In genomic region chr17:73956595-73957465, GRCh38 we compare ENCODE assay signal across 8 cellular contexts.
DNase-seq lines count a peak whose midpoint lies in the region; ATAC-seq and TF ChIP-seq lines count a peak whose summit lies in the region.

No MANE protein-coding gene starts in this region.

- H4K20me1 ChIP-seq in fibroblast of lung (ENCODE audit: control insufficient read depth, extremely low read depth, insufficient read depth, low read length), result no peaks in the 10 kb centered on the region

- H3K4me3 Mint-ChIP-seq in osteocyte (ENCODE audit: unreplicated experiment), result no peak overlapping the region

- H3K36me3 Mint-ChIP-seq in osteocyte (ENCODE audit: unreplicated experiment), result no peaks in the 10 kb centered on the region

- no peak overlapping the region for H3K27ac ChIP-seq in fibroblast of lung (ENCODE audit: insufficient read depth, low read length)

- no peaks in the 10 kb centered on the region for H3K79me2 ChIP-seq in fibroblast of lung (ENCODE audit: control insufficient read depth, insufficient read depth, low read length)

- H3K9me3 ChIP-seq in fibroblast of lung (ENCODE audit: control insufficient read depth, insufficient read depth, low read depth, low read length), result no peaks in the 10 kb centered on the region

- no peak overlapping the region for H3K4me2 ChIP-seq in fibroblast of lung (ENCODE audit: extremely low read depth, insufficient read depth, low read length)

- no peaks in the 10 kb centered on the region for H3K27me3 ChIP-seq in fibroblast of lung (ENCODE audit: control insufficient read depth, insufficient read depth, low read length)

- no peak overlapping the region for H3K9ac ChIP-seq in fibroblast of lung (ENCODE audit: insufficient read depth, low read length)

- peaks cover 10% of the 10 kb centered on the region for H3K27me3 Mint-ChIP-seq in osteocyte (ENCODE audit: unreplicated experiment)

- TF ChIP-seq CTCF in fibroblast of lung (conservative IDR thresholded peaks at IDR 0.05 in 1 of 2, IDR thresholded peaks at IDR 0.05 in 1 of 2; ENCODE audit: low read depth in 1 of 2, low read length in 2 of 2) (peak; percentile 10 to 58), osteocyte (IDR thresholded peaks at IDR 0.05) (peak; percentile 32)

- no peak for ATAC-seq in HG03135 (IDR thresholded peaks at IDR 0.05; ENCODE audit: unreplicated experiment)
- no peak for ATAC-seq in GM18861 (IDR thresholded peaks at IDR 0.05; ENCODE audit: unreplicated experiment)

- no peak overlapping the region for H3K4me3 ChIP-seq in fibroblast of lung (replicated peaks in 1 of 4; ENCODE audit: control extremely low read depth in 1 of 4, insufficient read depth in 1 of 4, low read depth in 3 of 4, low read length in 4 of 4)

- no peak overlapping the region for H2AFZ ChIP-seq in fibroblast of lung (ENCODE audit: low read length)

- H3K36me3 ChIP-seq in fibroblast of lung (ENCODE audit: control insufficient read depth, insufficient read depth, low read length), result no peaks in the 10 kb centered on the region

- peaks cover 3% of the 10 kb centered on the region for H3K4me1 Mint-ChIP-seq in osteocyte (ENCODE audit: unreplicated experiment)

- no peak overlapping the region for H3K27ac Mint-ChIP-seq in osteocyte (ENCODE audit: unreplicated experiment)

- DNase-seq in NOMO-1 treated with dmso at 0.1 percent for 144 hours (lab: John Stamatoyannopoulos, UW; ENCODE audit: unreplicated experiment) (peak; percentile 4), NOMO-1 treated with DMSO at 0.1 percent for 48 hours (lab: John Stamatoyannopoulos, UW; ENCODE audit: unreplicated experiment) (no peak), NCI-H2196 treated with DMSO at 0.1 percent for 48 hours (lab: John Stamatoyannopoulos, UW; ENCODE audit: unreplicated experiment) (peak; percentile 14), fibroblast of lung (ENCODE audit: low read depth in 2 of 2) (peak in 1 of 2 donors; percentile 28), osteocyte (ENCODE audit: extremely low spot score, unreplicated experiment) (no peak)
- DNase-seq in activated CD8-positive, alpha-beta memory T cell treated with anti-CD3 and anti-CD28 coated beads for 24 hours, result peak; percentile 77

- no peaks in the 10 kb centered on the region for H3K4me1 ChIP-seq in fibroblast of lung (ENCODE audit: control insufficient read depth, extremely low read depth, insufficient read depth, low read length)

- peaks cover 4% of the 10 kb centered on the region for H3K9me3 Mint-ChIP-seq in osteocyte (ENCODE audit: unreplicated experiment)

Comparison
In these comparisons a context has a peak if more than half of its experiments do, and no peak if none do; other contexts are left out.
1. DNase-seq: peak in NOMO-1 treated with dmso at 0.1 percent for 144 hours (single experiment), NCI-H2196 treated with DMSO at 0.1 percent for 48 hours (single experiment) and activated CD8-positive, alpha-beta memory T cell treated with anti-CD3 and anti-CD28 coated beads for 24 hours (single experiment); none in NOMO-1 treated with DMSO at 0.1 percent for 48 hours (single experiment) and osteocyte (single experiment).